In the genomic region with DNA sequence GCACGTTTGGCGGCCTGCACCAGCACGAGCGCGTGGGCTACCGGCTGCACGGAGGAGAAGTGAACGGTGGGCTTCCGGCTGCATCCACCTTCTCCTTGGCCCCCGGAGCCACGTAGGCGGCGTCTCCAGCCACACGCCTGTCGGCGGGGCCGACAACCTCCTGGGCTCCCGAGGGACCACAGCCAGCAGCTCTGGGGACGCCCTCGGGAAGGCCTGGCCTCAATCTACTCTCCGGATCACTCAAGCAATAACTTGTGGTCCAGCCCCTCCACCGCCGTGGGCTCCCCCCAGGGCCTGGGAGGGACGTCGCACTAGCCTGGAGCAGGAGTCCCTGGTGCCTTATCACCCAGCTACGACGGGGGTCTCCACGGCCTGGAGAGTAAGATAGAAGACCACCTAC, we compare ENCODE assay signal across 1 cellular context.
TF ChIP-seq lines count a peak whose summit lies in the region.

No MANE protein-coding gene starts in this region.

TF ChIP-seq in SK-N-SH, 30 proteins besides CTCF, POLR2A, EP300 and RAD21 (continued from another document):
- TF ChIP-seq, protein P1, sequence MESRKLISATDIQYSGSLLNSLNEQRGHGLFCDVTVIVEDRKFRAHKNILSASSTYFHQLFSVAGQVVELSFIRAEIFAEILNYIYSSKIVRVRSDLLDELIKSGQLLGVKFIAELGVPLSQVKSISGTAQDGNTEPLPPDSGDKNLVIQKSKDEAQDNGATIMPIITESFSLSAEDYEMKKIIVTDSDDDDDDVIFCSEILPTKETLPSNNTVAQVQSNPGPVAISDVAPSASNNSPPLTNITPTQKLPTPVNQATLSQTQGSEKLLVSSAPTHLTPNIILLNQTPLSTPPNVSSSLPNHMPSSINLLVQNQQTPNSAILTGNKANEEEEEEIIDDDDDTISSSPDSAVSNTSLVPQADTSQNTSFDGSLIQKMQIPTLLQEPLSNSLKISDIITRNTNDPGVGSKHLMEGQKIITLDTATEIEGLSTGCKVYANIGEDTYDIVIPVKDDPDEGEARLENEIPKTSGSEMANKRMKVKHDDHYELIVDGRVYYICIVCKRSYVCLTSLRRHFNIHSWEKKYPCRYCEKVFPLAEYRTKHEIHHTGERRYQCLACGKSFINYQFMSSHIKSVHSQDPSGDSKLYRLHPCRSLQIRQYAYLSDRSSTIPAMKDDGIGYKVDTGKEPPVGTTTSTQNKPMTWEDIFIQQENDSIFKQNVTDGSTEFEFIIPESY (IDR thresholded peaks at IDR 0.05; ENCODE audit: borderline replicate concordance, low read depth), result no peak
- no peak for TF ChIP-seq FOSL2 (IDR thresholded peaks at IDR 0.05; ENCODE audit: borderline replicate concordance, low read depth)
- TF ChIP-seq TEAD4 (IDR thresholded peaks at IDR 0.05; ENCODE audit: borderline replicate concordance, insufficient read depth), result no peak
- no peak for TF ChIP-seq RCOR1 (IDR thresholded peaks at IDR 0.05; ENCODE audit: low read length)
- TF ChIP-seq NFIC (IDR thresholded peaks at IDR 0.05; ENCODE audit: borderline replicate concordance), result no peak
- TF ChIP-seq, protein P2, sequence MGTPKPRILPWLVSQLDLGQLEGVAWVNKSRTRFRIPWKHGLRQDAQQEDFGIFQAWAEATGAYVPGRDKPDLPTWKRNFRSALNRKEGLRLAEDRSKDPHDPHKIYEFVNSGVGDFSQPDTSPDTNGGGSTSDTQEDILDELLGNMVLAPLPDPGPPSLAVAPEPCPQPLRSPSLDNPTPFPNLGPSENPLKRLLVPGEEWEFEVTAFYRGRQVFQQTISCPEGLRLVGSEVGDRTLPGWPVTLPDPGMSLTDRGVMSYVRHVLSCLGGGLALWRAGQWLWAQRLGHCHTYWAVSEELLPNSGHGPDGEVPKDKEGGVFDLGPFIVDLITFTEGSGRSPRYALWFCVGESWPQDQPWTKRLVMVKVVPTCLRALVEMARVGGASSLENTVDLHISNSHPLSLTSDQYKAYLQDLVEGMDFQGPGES (IDR thresholded peaks at IDR 0.05; ENCODE audit: low read depth, low read length), result no peak
- no peak for TF ChIP-seq NRF1 (IDR thresholded peaks at IDR 0.05; ENCODE audit: low read depth, low read length)
- no peak for TF ChIP-seq TAF1 (IDR thresholded peaks at IDR 0.05; ENCODE audit: borderline replicate concordance, low read depth, low read length)
